ENCODE assay signal across 21 cellular contexts in the genomic region with DNA sequence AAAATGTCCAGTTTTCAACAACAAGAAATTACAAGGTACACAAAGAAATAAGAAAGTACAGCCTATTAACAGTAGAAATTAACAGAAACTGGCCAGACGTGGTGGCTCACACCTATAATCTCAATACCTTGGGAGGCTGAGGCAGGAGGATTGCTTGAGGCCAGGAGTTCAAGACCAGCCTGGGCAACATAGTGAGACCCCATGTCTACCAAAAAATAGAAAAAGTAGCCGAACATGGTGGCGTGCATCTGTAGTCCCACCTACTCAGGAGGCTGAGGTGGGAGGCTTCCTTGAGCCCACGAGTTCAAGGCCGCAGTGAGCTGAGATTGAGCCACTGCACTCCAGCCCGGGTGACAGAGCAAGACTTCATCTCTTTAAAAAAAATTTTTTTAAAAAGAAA.
"Had no signal": no experiment of that assay in that cellular context is flagged by ENCODE, and none has a peak within 500 bp of the region (broad histone marks: within the 10 kb centered on the region; RNA-seq: fewer than 3 reads in every experiment).

No MANE protein-coding gene starts in this region.

- H3K9me3 ChIP-seq: mucosa of descending colon, neutrophil, pancreas, upper lobe of right lung had no signal

- H3K9me3 Mint-ChIP-seq: activated T-helper 1 cell treated with anti-CD3 and anti-CD28 coated beads, Interleukin-12 subunit alpha, Interleukin-12 subunit beta, Interleukin-2, Interleukin-4 antibody, amounts not matched to agents 30 ng/mL and 10 ng/mL and 1 ng/mL, durations not matched to agents 14 hours and 24 hours and 36 hours had no signal

- H3K27ac ChIP-seq: brain microvascular endothelial cell, coronary artery, gastrocnemius medialis, heart right ventricle, neutrophil, pancreas, upper lobe of right lung had no signal

- H3K36me3 ChIP-seq: brain microvascular endothelial cell, gastrocnemius medialis, heart right ventricle, neutrophil, pancreas, upper lobe of right lung had no signal

- H3K4me1 ChIP-seq: gastrocnemius medialis, pancreas, upper lobe of right lung had no signal

- H3K27me3 ChIP-seq: brain microvascular endothelial cell, gastrocnemius medialis, heart right ventricle, neutrophil, pancreas, upper lobe of right lung had no signal

- DNase-seq: activated B cell treated with CpG ODN at 0.5 μM for 24 hours; activated CD4-positive, alpha-beta T cell treated with anti-CD3 and anti-CD28 coated beads for 4 hours; activated naive CD4-positive, alpha-beta T cell; activated T-cell treated with anti-CD3 and anti-CD28 coated beads for 4 hours; aorta; brain microvascular endothelial cell; gastrocnemius medialis; heart right ventricle; kidney glomerular epithelial cell; left ventricle myocardium superior; mucosa of descending colon; naive thymus-derived CD4-positive, alpha-beta T cell; pancreas; stimulated activated naive CD4-positive, alpha-beta T cell; SW 1271; upper lobe of right lung had no signal

- H3K4me3 Mint-ChIP-seq: activated B cell treated with CpG ODN at 0.5 μM for 24 hours had no signal

- FAIRE-seq: endometrium, pancreas, TTC549 had no signal

- H3K4me3 ChIP-seq: coronary artery, gastrocnemius medialis, heart right ventricle, mucosa of descending colon, pancreas, upper lobe of right lung had no signal

- H3K27ac Mint-ChIP-seq: activated B cell treated with CpG ODN at 0.5 μM for 24 hours; activated T-helper 1 cell treated with anti-CD3 and anti-CD28 coated beads, Interleukin-12 subunit alpha, Interleukin-12 subunit beta, Interleukin-2, Interleukin-4 antibody, amounts not matched to agents 30 ng/mL and 10 ng/mL and 1 ng/mL, durations not matched to agents 14 hours and 24 hours and 36 hours had no signal
